22 cellular contexts compared by ENCODE assay signal in genomic region chr2:17051558-17051957, GRCh38.
DNase-seq lines count a peak whose midpoint lies in the region; ATAC-seq and TF ChIP-seq lines count a peak whose summit lies in the region.
"Had no signal": no experiment of that assay in that cellular context is flagged by ENCODE, and none has a peak within 500 bp of the region (broad histone marks: within the 10 kb centered on the region; RNA-seq: fewer than 3 reads in every experiment).

No MANE protein-coding gene starts in this region.

- H3K4me1 Mint-ChIP-seq in mesothelial cell of epicardium, result peaks cover 12% of the 10 kb centered on the region
- H3K4me1 Mint-ChIP-seq: activated CD4-positive, alpha-beta T cell treated with anti-CD3 and anti-CD28 coated beads for 36 hours; naive thymus-derived CD8-positive, alpha-beta T cell; stimulated activated naive B cell treated with anti-CD40 and anti-IgM and Interleukin-4, amounts not matched to agents 10 μg/mL and 1 μg/mL and 100 μg/mL, for 72 hours had no signal

- H3K4me3 ChIP-seq in MG63, result no peak overlapping the region
- H3K4me3 ChIP-seq: GM23338, suprapubic skin had no signal

- no peaks in the 10 kb centered on the region for H3K36me3 ChIP-seq in MG63
- H3K36me3 ChIP-seq: suprapubic skin had no signal

- in situ Hi-C loops in G401 (cut with HindIII; ENCODE audit: low sequenced_read_pairs), result no loop called here

- ATAC-seq in HG03342 (IDR thresholded peaks at IDR 0.05; ENCODE audit: unreplicated experiment), result no peak
- ATAC-seq: activated CD4-positive, alpha-beta T cell treated with anti-CD3 and anti-CD28 coated beads for 36 hours; GM23338; naive thymus-derived CD8-positive, alpha-beta T cell; stimulated activated naive B cell treated with anti-CD40 and anti-IgM and Interleukin-4, amounts not matched to agents 10 μg/mL and 1 μg/mL and 100 μg/mL, for 72 hours had no signal

- no peak for TF ChIP-seq CTCF in mesothelial cell of epicardium (IDR thresholded peaks at IDR 0.05; ENCODE audit: unreplicated experiment)

- H3K4me3 Mint-ChIP-seq in mesothelial cell of epicardium, result no peak overlapping the region
- H3K4me3 Mint-ChIP-seq: activated CD4-positive, alpha-beta T cell treated with anti-CD3 and anti-CD28 coated beads for 36 hours; GM23338; naive thymus-derived CD8-positive, alpha-beta T cell; stimulated activated naive B cell treated with anti-CD40 and anti-IgM and Interleukin-4, amounts not matched to agents 10 μg/mL and 1 μg/mL and 100 μg/mL, for 72 hours; T-helper 2 cell treated with Interferon-gamma antibody and Interleukin-4, amounts not matched to agents 5 μg/mL and 100 μg/mL, for 36 hours had no signal

- H3K9me3 Mint-ChIP-seq in mesothelial cell of epicardium, result peaks cover 3% of the 10 kb centered on the region
- H3K9me3 Mint-ChIP-seq: GM23338; stimulated activated naive B cell treated with anti-CD40 and anti-IgM and Interleukin-4, amounts not matched to agents 10 μg/mL and 1 μg/mL and 100 μg/mL, for 72 hours; T-helper 2 cell treated with Interferon-gamma antibody and Interleukin-4, amounts not matched to agents 5 μg/mL and 100 μg/mL, for 36 hours had no signal

- peaks cover 23% of the 10 kb centered on the region for H3K27me3 Mint-ChIP-seq in mesothelial cell of epicardium (ENCODE audit: low read depth)
- H3K27me3 Mint-ChIP-seq: activated CD4-positive, alpha-beta T cell treated with anti-CD3 and anti-CD28 coated beads for 36 hours; naive thymus-derived CD8-positive, alpha-beta T cell; stimulated activated naive B cell treated with anti-CD40 and anti-IgM and Interleukin-4, amounts not matched to agents 10 μg/mL and 1 μg/mL and 100 μg/mL, for 72 hours had no signal

- no peak overlapping the region for H3K27ac Mint-ChIP-seq in mesothelial cell of epicardium
- H3K27ac Mint-ChIP-seq: activated CD4-positive, alpha-beta T cell treated with anti-CD3 and anti-CD28 coated beads for 36 hours; GM23338; naive thymus-derived CD8-positive, alpha-beta T cell; stimulated activated naive B cell treated with anti-CD40 and anti-IgM and Interleukin-4, amounts not matched to agents 10 μg/mL and 1 μg/mL and 100 μg/mL, for 72 hours; T-helper 2 cell treated with Interferon-gamma antibody and Interleukin-4, amounts not matched to agents 5 μg/mL and 100 μg/mL, for 36 hours had no signal

- DNase-seq in COLO829 (ENCODE audit: low spot score) (peak; percentile 12), G401 (ENCODE audit: low spot score) (peak; percentile 9), NCI-H69 (lab: John Stamatoyannopoulos, UW) (peak; percentile 91), islet precursor cell (peak; percentile 60), MG63 (no peak), mesothelial cell of epicardium (ENCODE audit: low spot score in 2 of 2, unreplicated experiment in 2 of 2) (no peak)
- DNase-seq: activated CD4-positive, alpha-beta T cell treated with anti-CD3 and anti-CD28 coated beads for 36 hours; activated effector memory CD4-positive, alpha-beta T cell treated with Interleukin-2 at 50 U/mL for 16 hours; activated T-cell treated with anti-CD3 and anti-CD28 coated beads for 4 hours; dermis blood vessel endothelial cell; EL; hypothalamus; midbrain; naive thymus-derived CD8-positive, alpha-beta T cell; NCI-H1092 treated with DMSO at 0.1 percent for 48 hours; NCI-H526; stimulated activated CD4-positive, alpha-beta T cell treated with anti-CD3 and anti-CD28 coated beads, Interleukin-15, amount 100 ng/mL, for 24 hours; stimulated activated naive B cell treated with anti-CD40 and anti-IgM and Interleukin-4, amounts not matched to agents 10 μg/mL and 1 μg/mL and 100 μg/mL, for 72 hours had no signal

- no peaks in the 10 kb centered on the region for H3K36me3 Mint-ChIP-seq in mesothelial cell of epicardium
- H3K36me3 Mint-ChIP-seq: naive thymus-derived CD8-positive, alpha-beta T cell; stimulated activated naive B cell treated with anti-CD40 and anti-IgM and Interleukin-4, amounts not matched to agents 10 μg/mL and 1 μg/mL and 100 μg/mL, for 72 hours had no signal

- no peaks in the 10 kb centered on the region for H3K9me3 ChIP-seq in MG63
- H3K9me3 ChIP-seq: suprapubic skin had no signal

- H3K27me3 ChIP-seq in MG63, result no peaks in the 10 kb centered on the region
- H3K27me3 ChIP-seq: suprapubic skin had no signal

Comparison
In these comparisons a context has a peak if more than half of its experiments do, and no peak if none do; other contexts are left out.
1. DNase-seq: peak in COLO829 (single experiment), G401 (single experiment), NCI-H69 (single experiment) and islet precursor cell (single experiment); none in MG63 (single experiment) and mesothelial cell of epicardium (0 of 2).